Comparison of ENCODE assay signal across 18 cellular contexts in the genomic region with DNA sequence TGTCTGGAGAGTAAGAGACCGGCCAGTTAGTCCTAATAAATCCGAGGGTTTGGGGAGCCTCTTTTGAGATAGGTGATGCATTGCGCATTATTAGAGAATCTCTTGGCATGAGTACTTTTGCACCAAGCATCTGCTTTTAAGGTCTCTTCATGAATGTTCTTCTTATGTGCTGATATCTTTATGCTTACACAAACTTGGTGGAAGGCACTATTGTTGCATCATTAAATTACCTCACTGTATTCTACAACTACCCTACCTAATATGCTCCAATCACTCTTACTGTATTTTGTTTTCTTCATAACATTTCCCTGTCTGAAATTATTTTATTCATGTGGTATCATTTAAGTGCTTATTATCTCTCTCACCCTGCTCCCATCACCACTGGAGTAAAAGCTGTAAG.
A peak's percentile ranks its signal among the peaks of the same experiment; 100 is the strongest.
DNase-seq lines count a peak whose midpoint lies in the region; ATAC-seq and TF ChIP-seq lines count a peak whose summit lies in the region.
"Had no signal": no experiment of that assay in that cellular context is flagged by ENCODE, and none has a peak within 500 bp of the region (broad histone marks: within the 10 kb centered on the region; RNA-seq: fewer than 3 reads in every experiment).

No MANE protein-coding gene starts in this region.

- TF ChIP-seq CTCF in HCT116 (IDR thresholded peaks at IDR 0.05 in 2 of 3, conservative IDR thresholded peaks at IDR 0.05 in 1 of 3; ENCODE audit: borderline replicate concordance in 1 of 3, insufficient read depth in 1 of 3, low read depth in 2 of 3, low read length in 2 of 3) (no peak), brain (conservative IDR thresholded peaks at IDR 0.05) (no peak), mesothelial cell of epicardium (IDR thresholded peaks at IDR 0.05; ENCODE audit: unreplicated experiment) (no peak), smooth muscle cell (IDR thresholded peaks at IDR 0.05; ENCODE audit: borderline replicate concordance, insufficient read depth, poor library complexity, severe bottlenecking) (no peak)

- H3K36me3 ChIP-seq in HCT116 (ENCODE audit: control insufficient read depth in 1 of 2, insufficient read depth in 2 of 2, low read length in 2 of 2) (no peaks in the 10 kb centered on the region), smooth muscle cell (ENCODE audit: low read depth) (no peaks in the 10 kb centered on the region)

- H3K36me3 Mint-ChIP-seq in brain (no peaks in the 10 kb centered on the region), mesothelial cell of epicardium (no peaks in the 10 kb centered on the region)
- H3K36me3 Mint-ChIP-seq: CD14-positive monocyte had no signal

- H3K27ac ChIP-seq in HCT116 (ENCODE audit: low read depth, low read length) (peak overlapping the region; percentile 94), smooth muscle cell (ENCODE audit: low read depth) (peak overlapping the region; percentile 99)
- H3K27ac ChIP-seq: GM23248 had no signal

- no peaks in the 10 kb centered on the region for H3K9me3 Mint-ChIP-seq in brain
- H3K9me3 Mint-ChIP-seq in mesothelial cell of epicardium: no peaks in the 10 kb centered on the region
- H3K9me3 Mint-ChIP-seq: CD14-positive monocyte had no signal

- H3K9me2 ChIP-seq in HCT116 (ENCODE audit: insufficient read depth): no peaks in the 10 kb centered on the region

- RAD21 ChIA-PET in HCT116 (lab: Charles Lee; ENCODE audit: low non-redundant PET in 1 of 2, low total read pairs in 2 of 2, uncharacterized antibody in 2 of 2, unreplicated experiment in 2 of 2): no interaction called here

- H3F3A ChIP-seq in smooth muscle cell (ENCODE audit: low read depth): peaks cover 35% of the 10 kb centered on the region

- ATAC-seq in HCT116 (no peak), GM18870 (IDR thresholded peaks at IDR 0.05; ENCODE audit: unreplicated experiment) (no peak), sciatic nerve (no peak)

- H3K79me2 ChIP-seq in HCT116 (ENCODE audit: insufficient read depth, low read length): peaks cover 52% of the 10 kb centered on the region
- H3K79me2 ChIP-seq in smooth muscle cell (ENCODE audit: low read depth): peaks cover 96% of the 10 kb centered on the region

- BruUV-seq in HCT116 (replicated peaks; lab: Mats Ljungman, UMichigan): no TSS peak

- H3K4me3 ChIP-seq in HCT116 (replicated peaks in 1 of 2; ENCODE audit: low read depth in 1 of 2, low read length in 2 of 2) (no peak overlapping the region), smooth muscle cell (no peak overlapping the region)
- H3K4me3 ChIP-seq: GM23248 had no signal

- intact Hi-C loops in HCT116 (cut with micrococcal nuclease): no loop called here
- intact Hi-C loops in sciatic nerve (cut with DNase I): no loop called here

- H3K27me3 ChIP-seq in HCT116 (ENCODE audit: insufficient read depth, low read length) (no peaks in the 10 kb centered on the region), smooth muscle cell (ENCODE audit: low read depth) (no peaks in the 10 kb centered on the region)

- H3K4me2 ChIP-seq in HCT116 (ENCODE audit: low read length): peak overlapping the region; percentile 34
- peak overlapping the region; percentile 68 for H3K4me2 ChIP-seq in smooth muscle cell

- no peak for TF ChIP-seq POLR2A in HCT116 (IDR thresholded peaks at IDR 0.05; ENCODE audit: borderline replicate concordance, extremely low read depth, insufficient read depth, insufficient read length)

- DNase-seq in HCT116 (ENCODE audit: low read depth, low spot score) (no peak), mesothelial cell of epicardium (ENCODE audit: low spot score in 2 of 2, unreplicated experiment in 2 of 2) (no peak), smooth muscle cell (lab: John Stamatoyannopoulos, UW; ENCODE audit: unreplicated experiment) (no peak), sciatic nerve (ENCODE audit: low spot score) (no peak)
- no peak for DNase-seq in stimulated activated CD8-positive, alpha-beta memory T cell treated with anti-CD3 and anti-CD28 coated beads, Interleukin-4, amount 100 ng/mL, for 48 hours
- DNase-seq: DMS 273 treated with DMSO at 0.1 percent for 48 hours, DND-41, NCI-H1105 treated with DMSO at 0.1 percent for 48 hours, NCI-H1694, NCI-H2081 treated with DMSO at 0.1 percent for 48 hours, NCI-H510A, NCI-H82, OCI-M1, Right ventricle myocardium superior had no signal

- H4K20me1 ChIP-seq in HCT116 (ENCODE audit: insufficient read depth) (no peaks in the 10 kb centered on the region), smooth muscle cell (ENCODE audit: low read depth) (no peaks in the 10 kb centered on the region)

- POLR2A ChIA-PET in HCT116 (lab: Charles Lee): no interaction called here

- H3K4me3 Mint-ChIP-seq in brain: peak overlapping the region in 1 of 5 experiments; percentile 42
- no peak overlapping the region for H3K4me3 Mint-ChIP-seq in mesothelial cell of epicardium
- H3K4me3 Mint-ChIP-seq: CD14-positive monocyte had no signal

- 23% methylated on average over 3 of the region's 3 CpGs for WGBS in smooth muscle cell (ENCODE audit: low lambda C conversion rate)

- CTCF ChIA-PET in HCT116 (lab: Charles Lee): no interaction called here

- no peak for TF ChIP-seq RAD21 in HCT116 (IDR thresholded peaks at IDR 0.05; ENCODE audit: low read depth)

- H3K4me1 Mint-ChIP-seq in brain (peaks cover 69% of the 10 kb centered on the region), mesothelial cell of epicardium (peaks cover 78% of the 10 kb centered on the region)
- H3K4me1 Mint-ChIP-seq: CD14-positive monocyte had no signal

- H2AFZ ChIP-seq in HCT116 (ENCODE audit: low read depth, low read length, poor library complexity, severe bottlenecking): no peak overlapping the region
- H2AFZ ChIP-seq in smooth muscle cell (ENCODE audit: low read depth): no peak overlapping the region
- H2AFZ ChIP-seq: GM23248 had no signal

- H3K9ac ChIP-seq in HCT116 (ENCODE audit: low read length): peak overlapping the region; percentile 15; the same call in 1 of the 2 replicates
- peak overlapping the region; percentile 88 for H3K9ac ChIP-seq in smooth muscle cell (ENCODE audit: low read depth)
- H3K9ac ChIP-seq: GM23248 had no signal

- H3K27me3 Mint-ChIP-seq in brain (no peaks in the 10 kb centered on the region), mesothelial cell of epicardium (ENCODE audit: low read depth) (no peaks in the 10 kb centered on the region)

- H3K27ac Mint-ChIP-seq in brain: peak overlapping the region in 4 of 5 experiments; percentile 17 to 62 (median 30)
- H3K27ac Mint-ChIP-seq in mesothelial cell of epicardium: peak overlapping the region; percentile 44
- H3K27ac Mint-ChIP-seq: CD14-positive monocyte had no signal

- peaks cover 75 to 88% of the 10 kb centered on the region in 2 experiments for H3K4me1 ChIP-seq in HCT116 (ENCODE audit: control insufficient read depth in 1 of 2, insufficient read depth in 2 of 2, low read length in 2 of 2)
- H3K4me1 ChIP-seq in smooth muscle cell (ENCODE audit: low read depth): peaks cover 55% of the 10 kb centered on the region

- H3K9me3 ChIP-seq in HCT116 (ENCODE audit: control insufficient read depth in 1 of 2, insufficient read depth in 1 of 2, low read depth in 1 of 2, low read length in 2 of 2): no peaks in the 10 kb centered on the region
- no peaks in the 10 kb centered on the region for H3K9me3 ChIP-seq in smooth muscle cell (replicated peaks; ENCODE audit: low read depth)

TF ChIP-seq in HCT116, 20 proteins besides CTCF, POLR2A, EP300 and RAD21:
- TF ChIP-seq SP1 (IDR thresholded peaks at IDR 0.05; ENCODE audit: low read depth): no peak
- no peak for TF ChIP-seq EZH2 (IDR thresholded peaks at IDR 0.05)
- TF ChIP-seq FOSL1 (IDR thresholded peaks at IDR 0.05; ENCODE audit: low read depth): no peak
